In genomic region chr3:52025453-52025852, GRCh38 we compare ENCODE assay signal across 22 cellular contexts. TPM values are rescaled to one million over a fixed set of nuclear protein-coding genes. Genes with fewer than 3 reads are reported as not detected.
DNase-seq lines count a peak whose midpoint lies in the region; ATAC-seq, FAIRE-seq and TF ChIP-seq lines count a peak whose summit lies in the region.
"Had no signal": no experiment of that assay in that cellular context is flagged by ENCODE, and none has a peak within 500 bp of the region (broad histone marks: within the 10 kb centered on the region; RNA-seq: fewer than 3 reads in every experiment).

No MANE protein-coding gene starts in this region.

- TF ChIP-seq CTCF in cardiac muscle cell (IDR thresholded peaks at IDR 0.05; ENCODE audit: low read depth, low read length) (no peak), left ventricle myocardium inferior (IDR thresholded peaks at IDR 0.05; ENCODE audit: borderline replicate concordance) (no peak), tibial artery (IDR thresholded peaks at IDR 0.05) (no peak)

- H3K27ac ChIP-seq in cardiac muscle cell (peak overlapping the region; percentile 62), left ventricle myocardium inferior (replicated peaks) (peak overlapping the region; percentile 92), tibial artery (peak overlapping the region; percentile 84 to 92)
- H3K27ac ChIP-seq: A549, SJCRH30 had no signal

- no peak for TF ChIP-seq POLR2A in H54 (IDR thresholded peaks at IDR 0.05; ENCODE audit: low read depth, low read length)

- H3K36me3 ChIP-seq in cardiac muscle cell, result no peaks in the 10 kb centered on the region
- no peaks in the 10 kb centered on the region for H3K36me3 ChIP-seq in left ventricle myocardium inferior
- H3K36me3 ChIP-seq in tibial artery, result no peaks in the 10 kb centered on the region
- H3K36me3 ChIP-seq: SJCRH30 had no signal

- H3K4me3 ChIP-seq in cardiac muscle cell, result no peak overlapping the region
- H3K4me3 ChIP-seq in left ventricle myocardium inferior, result peak overlapping the region; percentile 65
- no peak overlapping the region for H3K4me3 ChIP-seq in tibial artery
- H3K4me3 ChIP-seq: A549, coronary artery, SJCRH30 had no signal

- H3K27me3 ChIP-seq in cardiac muscle cell (no peaks in the 10 kb centered on the region), left ventricle myocardium inferior (ENCODE audit: low read depth) (no peaks in the 10 kb centered on the region), tibial artery (no peaks in the 10 kb centered on the region)
- H3K27me3 ChIP-seq: SJCRH30 had no signal

- no peaks in the 10 kb centered on the region for H3K9me3 ChIP-seq in cardiac muscle cell (ENCODE audit: low read depth)
- H3K9me3 ChIP-seq in left ventricle myocardium inferior (replicated peaks), result no peaks in the 10 kb centered on the region
- H3K9me3 ChIP-seq in tibial artery, result no peaks in the 10 kb centered on the region
- H3K9me3 ChIP-seq: A549, SJCRH30 had no signal

- DNase-seq in cardiac muscle cell (ENCODE audit: low read depth in 1 of 2, low spot score in 1 of 2) (no peak), Right ventricle myocardium inferior (ENCODE audit: missing footprints) (no peak), left ventricle myocardium inferior (no peak), tibial artery (no peak), H54 (ENCODE audit: insufficient read length, low spot score) (no peak), COLO668 (lab: John Stamatoyannopoulos, UW; ENCODE audit: unreplicated experiment) (no peak)
- DNase-seq: activated CD4-positive, alpha-beta T cell treated with anti-CD3 and anti-CD28 coated beads for 36 hours; activated CD8-positive, alpha-beta memory T cell treated with anti-CD3 and anti-CD28 coated beads, Interleukin-2, amount 50 U/mL, for 4 hours; activated naive CD4-positive, alpha-beta T cell; DMS79; immature natural killer cell; mammary epithelial cell; naive thymus-derived CD8-positive, alpha-beta T cell; NCI-H1436; NCI-H2227 treated with DMSO at 0.1 percent for 48 hours; stimulated activated naive CD8-positive, alpha-beta T cell treated with anti-CD3 and anti-CD28 coated beads, Interleukin-15, amount 100 ng/mL, for 72 hours had no signal

- H3K4me1 ChIP-seq in cardiac muscle cell (ENCODE audit: low read depth), result peaks cover 71% of the 10 kb centered on the region
- peaks cover 92% of the 10 kb centered on the region for H3K4me1 ChIP-seq in left ventricle myocardium inferior
- peaks cover 0 to 61% (median 56%) of the 10 kb centered on the region in 4 donors for H3K4me1 ChIP-seq in tibial artery
- H3K4me1 ChIP-seq: A549 had no signal

- ATAC-seq in Right ventricle myocardium inferior, result no peak
- ATAC-seq: A549; activated CD4-positive, alpha-beta T cell treated with anti-CD3 and anti-CD28 coated beads for 36 hours; HCT116; naive thymus-derived CD8-positive, alpha-beta T cell; stimulated activated naive CD8-positive, alpha-beta T cell treated with anti-CD3 and anti-CD28 coated beads, Interleukin-15, amount 100 ng/mL, for 72 hours had no signal

- intact Hi-C loops in Right ventricle myocardium inferior (cut with DNase I), result no loop called here
- intact Hi-C loops in left ventricle myocardium inferior (cut with micrococcal nuclease), result no loop called here
- intact Hi-C loops in tibial artery (cut with DNase I; ENCODE audit: low total_unique reads), result no loop called here

- FAIRE-seq in H54 (lab: Jason Lieb, UNC), result no peak
- FAIRE-seq: A549, astrocyte, GM18507 had no signal

RNA-seq across cellular contexts. Expression of gene RPL29, which starts 29.8 kb away (rescaled TPM):
- total RNA-seq in cardiac muscle cell (1,533 and 1,673 TPM in 2 replicates), Right ventricle myocardium inferior (677 TPM), left ventricle myocardium inferior (621 TPM)
- 844 and 941 TPM in 2 replicates for polyA plus RNA-seq in cardiac muscle cell

RNA-seq across cellular contexts. Expression of gene DUSP7, which starts 30.9 kb away (rescaled TPM):
- total RNA-seq in cardiac muscle cell (32.2 and 39.5 TPM in 2 replicates), Right ventricle myocardium inferior (25.0 TPM), left ventricle myocardium inferior (23.1 TPM)
- polyA plus RNA-seq in cardiac muscle cell, result 7.1 and 13.1 TPM in 2 replicates

RNA-seq across cellular contexts. Expression of gene ACY1, which starts 42.1 kb away (rescaled TPM):
- total RNA-seq in cardiac muscle cell, result 87.7 and 99.7 TPM in 2 replicates
- 116 and 125 TPM in 2 replicates for polyA plus RNA-seq in cardiac muscle cell
- total RNA-seq in Right ventricle myocardium inferior, result 32.3 TPM
- total RNA-seq in left ventricle myocardium inferior, result 20.2 TPM

RNA-seq across cellular contexts. Expression of gene ABHD14A, which starts 50.6 kb away (rescaled TPM):
- 56.5 and 105 TPM in 2 replicates for total RNA-seq in cardiac muscle cell
- 95.9 and 104 TPM in 2 replicates for polyA plus RNA-seq in cardiac muscle cell
- total RNA-seq in Right ventricle myocardium inferior, result 31.5 TPM
- total RNA-seq in left ventricle myocardium inferior, result 25.8 TPM

RNA-seq across cellular contexts. Expression of gene ABHD14B, which starts 51.6 kb away (rescaled TPM):
- total RNA-seq in cardiac muscle cell (19.8 and 27.8 TPM in 2 replicates), Right ventricle myocardium inferior (13.8 TPM), left ventricle myocardium inferior (14.6 TPM)
- polyA plus RNA-seq in cardiac muscle cell, result 23.3 and 29.9 TPM in 2 replicates
